Comparison of ENCODE assay signal across 8 cellular contexts in genomic region chr20:62065669-62066338, GRCh38. TPM values are rescaled to one million over a fixed set of nuclear protein-coding genes. Genes with fewer than 3 reads are reported as not detected.
DNase-seq lines count a peak whose midpoint lies in the region; ATAC-seq, FAIRE-seq and TF ChIP-seq lines count a peak whose summit lies in the region.

Gene TAF4 (minus strand): TSS chr20:62065881. CDS start chr20:62065810, 71 bp downstream.

- H3K27ac Mint-ChIP-seq in naive thymus-derived CD4-positive, alpha-beta T cell = peak within 1 kb of the TSS; percentile 89 to 97 (median 93)
- H3K27ac Mint-ChIP-seq in stimulated activated naive B cell treated with anti-CD40 and anti-IgM and Interleukin-4, amounts not matched to agents 10 μg/mL and 1 μg/mL and 100 μg/mL, for 72 hours = peak within 1 kb of the TSS; percentile 98

- peaks cover 8% of the 10 kb centered on the region; the same call in 1 of the 2 replicates for H3K36me3 ChIP-seq in HUES64 (ENCODE audit: insufficient read depth, low read length)
- no peaks in the 10 kb centered on the region for H3K36me3 ChIP-seq in naive thymus-derived CD4-positive, alpha-beta T cell (ENCODE audit: control insufficient read depth in 2 of 3, insufficient read depth in 3 of 3, low read length in 3 of 3)

- H3K27me3 Mint-ChIP-seq in naive thymus-derived CD4-positive, alpha-beta T cell = peaks cover 0 to 2% (median 0%) of the 10 kb centered on the region in 5 donors
- H3K27me3 Mint-ChIP-seq in stimulated activated naive B cell treated with anti-CD40 and anti-IgM and Interleukin-4, amounts not matched to agents 10 μg/mL and 1 μg/mL and 100 μg/mL, for 72 hours = peaks cover 0 to 10% of the 10 kb centered on the region in 2 donors

- H3K27ac ChIP-seq in HUES64 (ENCODE audit: low read depth, low read length) = peak within 1 kb of the TSS; percentile 86
- peak within 1 kb of the TSS; percentile 78 for H3K27ac ChIP-seq in naive thymus-derived CD4-positive, alpha-beta T cell (ENCODE audit: low read depth, low read length)

- peaks cover 0 to 9% (median 1%) of the 10 kb centered on the region in 5 donors for H3K36me3 Mint-ChIP-seq in naive thymus-derived CD4-positive, alpha-beta T cell
- peaks cover 8 to 14% of the 10 kb centered on the region in 2 donors for H3K36me3 Mint-ChIP-seq in stimulated activated naive B cell treated with anti-CD40 and anti-IgM and Interleukin-4, amounts not matched to agents 10 μg/mL and 1 μg/mL and 100 μg/mL, for 72 hours

- ATAC-seq in GM21423 (IDR thresholded peaks at IDR 0.05; ENCODE audit: unreplicated experiment) = peak; percentile 63
- peak; percentile 85 for ATAC-seq in naive thymus-derived CD4-positive, alpha-beta T cell
- peak; percentile 74 to 80 for ATAC-seq in stimulated activated naive B cell treated with anti-CD40 and anti-IgM and Interleukin-4, amounts not matched to agents 10 μg/mL and 1 μg/mL and 100 μg/mL, for 72 hours (replicated peaks)

- H3K9me3 ChIP-seq in HUES64 (ENCODE audit: insufficient read depth, low read depth, low read length) = no peaks in the 10 kb centered on the region
- no peaks in the 10 kb centered on the region for H3K9me3 ChIP-seq in naive thymus-derived CD4-positive, alpha-beta T cell (ENCODE audit: control insufficient read depth in 2 of 3, low read length in 3 of 3)

- under 1% methylated on average over 116 of the region's 117 CpGs for WGBS in HUES64

- peaks cover 15% of the 10 kb centered on the region for H3K4me1 ChIP-seq in HUES64 (ENCODE audit: insufficient read depth, low read length)
- H3K4me1 ChIP-seq in naive thymus-derived CD4-positive, alpha-beta T cell (ENCODE audit: control insufficient read depth in 2 of 2, insufficient read depth in 2 of 2, low read length in 2 of 2) = peaks cover 23 to 29% of the 10 kb centered on the region in 2 donors

- H3K9ac ChIP-seq in HUES64 (ENCODE audit: low read depth, low read length) = peak within 1 kb of the TSS; percentile 90

- H3K9me3 Mint-ChIP-seq in naive thymus-derived CD4-positive, alpha-beta T cell = peaks cover 0 to 8% (median 0%) of the 10 kb centered on the region in 11 donors
- no peaks in the 10 kb centered on the region for H3K9me3 Mint-ChIP-seq in stimulated activated naive B cell treated with anti-CD40 and anti-IgM and Interleukin-4, amounts not matched to agents 10 μg/mL and 1 μg/mL and 100 μg/mL, for 72 hours

- no peaks in the 10 kb centered on the region for H3K27me3 ChIP-seq in HUES64 (ENCODE audit: insufficient read depth, low read length)
- H3K27me3 ChIP-seq in naive thymus-derived CD4-positive, alpha-beta T cell (ENCODE audit: control insufficient read depth in 2 of 2, insufficient read depth in 2 of 2, low read length in 2 of 2) = no peaks in the 10 kb centered on the region

- DNase-seq in D721Med (ENCODE audit: insufficient read length, low spot score) (peak; percentile 91), RCC 7860 (ENCODE audit: low spot score) (peak; percentile 57), activated T-helper 1 cell treated with Interleukin-2 at 50 U/mL for 16 hours (ENCODE audit: low read depth) (peak; percentile 79), fibroblast of gingiva (ENCODE audit: low read depth) (peak; percentile 67)
- peak; percentile 70 to 89 (median 81) for DNase-seq in naive thymus-derived CD4-positive, alpha-beta T cell
- DNase-seq in stimulated activated naive B cell treated with anti-CD40 and anti-IgM and Interleukin-4, amounts not matched to agents 10 μg/mL and 1 μg/mL and 100 μg/mL, for 72 hours = peak; percentile 67

- peaks cover 25 to 56% (median 50%) of the 10 kb centered on the region in 7 donors for H3K4me1 Mint-ChIP-seq in naive thymus-derived CD4-positive, alpha-beta T cell
- H3K4me1 Mint-ChIP-seq in stimulated activated naive B cell treated with anti-CD40 and anti-IgM and Interleukin-4, amounts not matched to agents 10 μg/mL and 1 μg/mL and 100 μg/mL, for 72 hours = peaks cover 29 to 51% of the 10 kb centered on the region in 2 donors

- H3K4me3 ChIP-seq in HUES64 (ENCODE audit: low read length) = peak within 1 kb of the TSS; percentile 81
- peak within 1 kb of the TSS; percentile 64 for H3K4me3 ChIP-seq in naive thymus-derived CD4-positive, alpha-beta T cell (ENCODE audit: low read length)

- intact Hi-C loops in naive thymus-derived CD4-positive, alpha-beta T cell (cut with micrococcal nuclease) = loop anchor here (1.0 to 10.0 kb wide), 13 partner anchors 55 to 341 kb away; partner anchors contain the start of genes ADRM1 (in 2 of the 2), LSM14B (in 2 of the 2), PSMA7 (in 2 of the 2) and SS18L1 (in 2 of the 2)

- CTCF ChIA-PET in naive thymus-derived CD4-positive, alpha-beta T cell (lab: Charles Lee) = interaction anchor here (1.7 to 2.8 kb wide), 2 partner anchors 56 to 70 kb away, joined by 12 to 14 read pairs; no protein-coding TSS in a partner anchor

- POLR2A ChIA-PET in naive thymus-derived CD4-positive, alpha-beta T cell (lab: Charles Lee) = interaction anchor here (1.0 to 5.2 kb wide), 13 partner anchors 33 to 117 kb away, joined by 3 to 109 read pairs (median 8); partner anchors contain the start of genes LSM14B, MTG2, PSMA7 and SS18L1

- peak within 1 kb of the TSS; percentile 82 to 92 (median 89) for H3K4me3 Mint-ChIP-seq in naive thymus-derived CD4-positive, alpha-beta T cell
- peak within 1 kb of the TSS; percentile 86 to 88 for H3K4me3 Mint-ChIP-seq in stimulated activated naive B cell treated with anti-CD40 and anti-IgM and Interleukin-4, amounts not matched to agents 10 μg/mL and 1 μg/mL and 100 μg/mL, for 72 hours

- FAIRE-seq in D721Med (lab: Jason Lieb, UNC) (no peak), RCC 7860 (lab: Jason Lieb, UNC) (no peak)

- TF ChIP-seq CTCF in D721Med (IDR thresholded peaks at IDR 0.05; ENCODE audit: insufficient read depth, missing control alignments) = no peak

RNA-seq across cellular contexts. Expression of gene TAF4, which starts in this region (rescaled TPM):
- polyA plus RNA-seq in HUES64 (2013, experiment 1 of 2) = 17.4 TPM
- polyA plus RNA-seq in HUES64 (2013, experiment 2 of 2) = 19.0 TPM
- 10 to 100 TPM; 19.8 to 43.7 (median 23.7) TPM for total RNA-seq in naive thymus-derived CD4-positive, alpha-beta T cell
- polyA plus RNA-seq in naive thymus-derived CD4-positive, alpha-beta T cell = 1 to 10 TPM in 1 of 2 donors, under 1 TPM in 1; 0.74 to 2.3 TPM

Comparison
In these comparisons a context has a peak if more than half of its experiments do, and no peak if none do; other contexts are left out.
1. Peak in every context shown above with its lines: DNase-seq, ATAC-seq, H3K4me3 ChIP-seq and H3K27ac ChIP-seq.